In the genomic region with DNA sequence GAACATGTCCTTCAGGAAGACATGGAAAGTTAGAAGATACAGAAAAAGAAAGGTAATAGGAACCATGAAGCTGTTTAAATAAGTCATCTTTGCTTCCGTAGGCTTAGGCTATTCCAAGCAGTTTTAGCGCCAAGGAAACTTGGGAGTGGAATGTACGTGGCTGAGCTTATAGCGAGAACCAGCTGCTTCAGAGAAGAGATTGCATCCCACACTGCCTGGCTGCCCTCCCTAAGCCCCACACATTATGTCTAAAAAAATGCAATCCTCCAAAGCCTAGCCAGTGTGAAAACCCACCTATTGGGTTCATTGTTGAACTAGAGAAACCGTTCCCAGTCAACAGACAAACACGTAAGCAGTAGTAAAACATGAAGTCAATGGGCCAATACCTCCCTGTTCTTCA, we compare ENCODE assay signal across 33 cellular contexts.
"Had no signal": no experiment of that assay in that cellular context is flagged by ENCODE, and none has a peak within 500 bp of the region (broad histone marks: within the 10 kb centered on the region; RNA-seq: fewer than 3 reads in every experiment).

No MANE protein-coding gene starts in this region.

- H3K27me3 ChIP-seq: ascending aorta, esophagus muscularis mucosa, heart right ventricle, ovary, sigmoid colon, thyroid gland, upper lobe of left lung had no signal

- H3K36me3 ChIP-seq: ovary, thyroid gland had no signal

- H3K9me3 Mint-ChIP-seq: activated naive CD4-positive, alpha-beta T cell treated with anti-CD3 and anti-CD28 coated beads, Interleukin-2, amount 10 ng/mL, durations not matched to agents 7 days and 5 days; activated naive CD8-positive, alpha-beta T cell treated with anti-CD3 and anti-CD28 coated beads, Interleukin-2, amount 10 ng/mL, durations not matched to agents 7 days and 5 days; activated T-helper 1 cell treated with anti-CD3 and anti-CD28 coated beads, Interleukin-12 subunit alpha, Interleukin-12 subunit beta, Interleukin-2, Interleukin-4 antibody, amounts not matched to agents 30 ng/mL and 10 ng/mL and 1 ng/mL, durations not matched to agents 14 hours and 24 hours and 36 hours; dendritic cell treated with granulocyte-macrophage colony-stimulating factor and Interleukin-4, amounts not matched to agents 40 ng/mL and 50 ng/mL, for 4 days; natural killer cell treated with Interleukin-12 subunit alpha and Interleukin-12 subunit beta and Interleukin-15 and Interleukin-18, amount 100 ng/mL, for 72 hours; stimulated activated effector memory CD8-positive, alpha-beta T cell treated with anti-CD3 and anti-CD28 coated beads, Interleukin-12 subunit alpha, Interleukin-12 subunit beta, amount 100 ng/mL, for 72 hours; stimulated activated naive CD8-positive, alpha-beta T cell treated with anti-CD3 and anti-CD28 coated beads, Interleukin-15, Interleukin-2, amounts not matched to agents 100 ng/mL and 50 ng/mL, for 24 hours; T-helper 1 cell treated with Interleukin-12 subunit alpha and Interleukin-12 subunit beta and Interleukin-4 antibody, amounts not matched to agents 30 μg/mL and 1 μg/mL, for 36 hours had no signal

- H3K27ac Mint-ChIP-seq: activated naive CD4-positive, alpha-beta T cell treated with anti-CD3 and anti-CD28 coated beads, Interleukin-2, amount 10 ng/mL, durations not matched to agents 7 days and 5 days; activated naive CD8-positive, alpha-beta T cell treated with anti-CD3 and anti-CD28 coated beads, Interleukin-2, amount 10 ng/mL, durations not matched to agents 7 days and 5 days; activated T-helper 1 cell treated with anti-CD3 and anti-CD28 coated beads, Interleukin-12 subunit alpha, Interleukin-12 subunit beta, Interleukin-2, Interleukin-4 antibody, amounts not matched to agents 30 ng/mL and 10 ng/mL and 1 ng/mL, durations not matched to agents 14 hours and 24 hours and 36 hours; dendritic cell treated with granulocyte-macrophage colony-stimulating factor and Interleukin-4, amounts not matched to agents 40 ng/mL and 50 ng/mL, for 4 days; natural killer cell treated with Interleukin-12 subunit alpha and Interleukin-12 subunit beta and Interleukin-15 and Interleukin-18, amount 100 ng/mL, for 72 hours; progenitor cell of endocrine pancreas; stimulated activated effector memory CD8-positive, alpha-beta T cell treated with anti-CD3 and anti-CD28 coated beads, Interleukin-12 subunit alpha, Interleukin-12 subunit beta, amount 100 ng/mL, for 72 hours; stimulated activated naive CD8-positive, alpha-beta T cell treated with anti-CD3 and anti-CD28 coated beads, Interleukin-15, Interleukin-2, amounts not matched to agents 100 ng/mL and 50 ng/mL, for 24 hours; T-helper 1 cell treated with Interleukin-12 subunit alpha and Interleukin-12 subunit beta and Interleukin-4 antibody, amounts not matched to agents 30 μg/mL and 1 μg/mL, for 36 hours had no signal

- DNase-seq: activated CD4-positive, alpha-beta T cell treated with anti-CD3 and anti-CD28 coated beads for 48 hours; activated CD4-positive, alpha-beta T cell treated with anti-CD3 and anti-CD28 coated beads, Interleukin-2, amount 50 U/mL, for 48 hours; activated CD8-positive, alpha-beta memory T cell treated with anti-CD3 and anti-CD28 coated beads, Interleukin-2, amount 50 U/mL, for 4 hours; activated effector memory CD4-positive, alpha-beta T cell treated with anti-CD3 and anti-CD28 coated beads, Interleukin-2, amount 50 U/mL, for 16 hours; activated naive CD4-positive, alpha-beta T cell treated with anti-CD3 and anti-CD28 coated beads, Interleukin-2, amount 10 ng/mL, durations not matched to agents 7 days and 5 days; activated naive CD8-positive, alpha-beta T cell treated with anti-CD3 and anti-CD28 coated beads, Interleukin-2, amount 10 ng/mL, durations not matched to agents 7 days and 5 days; activated T-cell treated with anti-CD3 and anti-CD28 coated beads, Interleukin-2, amount 50 U/mL, for 1 hour; central memory CD4-positive, alpha-beta T cell; foreskin melanocyte; heart right ventricle; kidney glomerular epithelial cell; left ventricle myocardium superior; mucosa of descending colon; ovary; retina; sigmoid colon; small intestine; stimulated activated CD4-positive, alpha-beta T cell treated with anti-CD3 and anti-CD28 coated beads, Interleukin-4, amount 100 ng/mL, for 24 hours; substantia nigra; T-helper 9 cell; thyroid gland; upper lobe of left lung had no signal

- H3K4me3 ChIP-seq: ascending aorta, esophagus muscularis mucosa, heart right ventricle, mucosa of descending colon, ovary, sigmoid colon, thyroid gland, upper lobe of left lung had no signal

- H3K4me1 ChIP-seq: ascending aorta, esophagus muscularis mucosa, heart right ventricle, sigmoid colon, thyroid gland, upper lobe of left lung had no signal

- H3K27ac ChIP-seq: ascending aorta, esophagus muscularis mucosa, heart right ventricle, ovary, sigmoid colon, thyroid gland, upper lobe of left lung, VCaP had no signal

- H3K27me3 Mint-ChIP-seq: activated naive CD4-positive, alpha-beta T cell treated with anti-CD3 and anti-CD28 coated beads, Interleukin-2, amount 10 ng/mL, durations not matched to agents 7 days and 5 days; activated naive CD8-positive, alpha-beta T cell treated with anti-CD3 and anti-CD28 coated beads, Interleukin-2, amount 10 ng/mL, durations not matched to agents 7 days and 5 days; dendritic cell treated with granulocyte-macrophage colony-stimulating factor and Interleukin-4, amounts not matched to agents 40 ng/mL and 50 ng/mL, for 4 days; natural killer cell treated with Interleukin-12 subunit alpha and Interleukin-12 subunit beta and Interleukin-15 and Interleukin-18, amount 100 ng/mL, for 72 hours; stimulated activated naive CD8-positive, alpha-beta T cell treated with anti-CD3 and anti-CD28 coated beads, Interleukin-15, Interleukin-2, amounts not matched to agents 100 ng/mL and 50 ng/mL, for 24 hours had no signal

- H3K4me1 Mint-ChIP-seq: activated naive CD4-positive, alpha-beta T cell treated with anti-CD3 and anti-CD28 coated beads, Interleukin-2, amount 10 ng/mL, durations not matched to agents 7 days and 5 days; activated naive CD8-positive, alpha-beta T cell treated with anti-CD3 and anti-CD28 coated beads, Interleukin-2, amount 10 ng/mL, durations not matched to agents 7 days and 5 days; stimulated activated effector memory CD8-positive, alpha-beta T cell treated with anti-CD3 and anti-CD28 coated beads, Interleukin-12 subunit alpha, Interleukin-12 subunit beta, amount 100 ng/mL, for 72 hours had no signal

- H3K4me3 Mint-ChIP-seq: activated naive CD4-positive, alpha-beta T cell treated with anti-CD3 and anti-CD28 coated beads, Interleukin-2, amount 10 ng/mL, durations not matched to agents 7 days and 5 days; activated naive CD8-positive, alpha-beta T cell treated with anti-CD3 and anti-CD28 coated beads, Interleukin-2, amount 10 ng/mL, durations not matched to agents 7 days and 5 days; activated T-helper 1 cell treated with anti-CD3 and anti-CD28 coated beads, Interleukin-12 subunit alpha, Interleukin-12 subunit beta, Interleukin-2, Interleukin-4 antibody, amounts not matched to agents 30 ng/mL and 10 ng/mL and 1 ng/mL, durations not matched to agents 14 hours and 24 hours and 36 hours; dendritic cell treated with granulocyte-macrophage colony-stimulating factor and Interleukin-4, amounts not matched to agents 40 ng/mL and 50 ng/mL, for 4 days; natural killer cell treated with Interleukin-12 subunit alpha and Interleukin-12 subunit beta and Interleukin-15 and Interleukin-18, amount 100 ng/mL, for 72 hours; stimulated activated effector memory CD8-positive, alpha-beta T cell treated with anti-CD3 and anti-CD28 coated beads, Interleukin-12 subunit alpha, Interleukin-12 subunit beta, amount 100 ng/mL, for 72 hours; stimulated activated naive CD8-positive, alpha-beta T cell treated with anti-CD3 and anti-CD28 coated beads, Interleukin-15, Interleukin-2, amounts not matched to agents 100 ng/mL and 50 ng/mL, for 24 hours; T-helper 1 cell treated with Interleukin-12 subunit alpha and Interleukin-12 subunit beta and Interleukin-4 antibody, amounts not matched to agents 30 μg/mL and 1 μg/mL, for 36 hours had no signal

- H3K9me3 ChIP-seq: ascending aorta, esophagus muscularis mucosa, heart right ventricle, mucosa of descending colon, ovary, sigmoid colon, thyroid gland, upper lobe of left lung had no signal

- H3K36me3 Mint-ChIP-seq: activated naive CD4-positive, alpha-beta T cell treated with anti-CD3 and anti-CD28 coated beads, Interleukin-2, amount 10 ng/mL, durations not matched to agents 7 days and 5 days; natural killer cell treated with Interleukin-12 subunit alpha and Interleukin-12 subunit beta and Interleukin-15 and Interleukin-18, amount 100 ng/mL, for 72 hours; stimulated activated effector memory CD8-positive, alpha-beta T cell treated with anti-CD3 and anti-CD28 coated beads, Interleukin-12 subunit alpha, Interleukin-12 subunit beta, amount 100 ng/mL, for 72 hours had no signal

- ATAC-seq: activated CD4-positive, CD25-positive, alpha-beta regulatory T cell treated with anti-CD3 and anti-CD28 coated beads, Interleukin-2, amount 50 U/mL, for 24 hours; heart right ventricle; left ventricle myocardium superior; mucosa of descending colon; natural killer cell treated with Interleukin-12 subunit alpha and Interleukin-12 subunit beta and Interleukin-15 and Interleukin-18, amount 100 ng/mL, for 72 hours; stimulated activated effector memory CD8-positive, alpha-beta T cell treated with anti-CD3 and anti-CD28 coated beads, Interleukin-12 subunit alpha, Interleukin-12 subunit beta, amount 100 ng/mL, for 72 hours had no signal
